8 cellular contexts compared by ENCODE assay signal in genomic region chr6:27814415-27814664, GRCh38.
A peak's percentile ranks its signal among the peaks of the same experiment; 100 is the strongest.
DNase-seq lines count a peak whose midpoint lies in the region; ATAC-seq and TF ChIP-seq lines count a peak whose summit lies in the region.
"Not testable (repeated sequence)": the region's sequence is repeated elsewhere in the genome, so short reads cannot be mapped to it uniquely, and the experiment has no call there.

No MANE protein-coding gene starts in this region.

- POLR2A ChIA-PET in activated CD4-positive, alpha-beta T cell treated with anti-CD3 and anti-CD28 coated beads, Interleukin-2, amount 10 ng/mL, durations not matched to agents 7 days and 5 days (lab: Charles Lee) = interaction anchor here (0.5 to 9.7 kb wide), 15 partner anchors 10 to 1768 kb away, joined by 3 to 197 read pairs (median 5); a partner anchor contains a TSS

- peaks cover 10% of the 10 kb centered on the region for H3K36me3 ChIP-seq in DOHH2 (ENCODE audit: control insufficient read depth, low read length)
- H3K36me3 ChIP-seq in HUES48 (ENCODE audit: control insufficient read depth, insufficient read depth, low read length); iPS DF 6.9 (ENCODE audit: control insufficient read depth, insufficient read depth, low read length); neural progenitor cell; tibial artery: not testable (repeated sequence)

- H3K4me1 Mint-ChIP-seq in activated CD4-positive, alpha-beta T cell treated with anti-CD3 and anti-CD28 coated beads, Interleukin-2, amount 10 ng/mL, durations not matched to agents 7 days and 5 days = peaks cover 61% of the 10 kb centered on the region
- H3K4me1 Mint-ChIP-seq in neural progenitor cell = peaks cover 49% of the 10 kb centered on the region

- peak overlapping the region; percentile 79 for H3K4me2 ChIP-seq in DOHH2 (ENCODE audit: low read length)
- H3K4me2 ChIP-seq in neural progenitor cell = peak overlapping the region; percentile 82

- peak overlapping the region; percentile 100 for H3K9ac ChIP-seq in HUES48 (ENCODE audit: low read depth, low read length)
- not testable (repeated sequence) for H3K9ac ChIP-seq in neural progenitor cell

- H3K27me3 ChIP-seq in DOHH2 (ENCODE audit: control insufficient read depth, low read length); HUES48 (ENCODE audit: control insufficient read depth, insufficient read depth, low read length); iPS DF 6.9 (ENCODE audit: control insufficient read depth, insufficient read depth, low read length); neural progenitor cell: not testable (repeated sequence)
- H3K27me3 ChIP-seq in tibial artery = peaks cover 0 to 23% of the 10 kb centered on the region in 2 donors

- H2AFZ ChIP-seq in neural progenitor cell (replicated peaks) = not testable (repeated sequence)

- H3K9me3 Mint-ChIP-seq in activated CD4-positive, alpha-beta T cell treated with anti-CD3 and anti-CD28 coated beads, Interleukin-2, amount 10 ng/mL, durations not matched to agents 7 days and 5 days; neural progenitor cell: not testable (repeated sequence)

- H3K79me2 ChIP-seq in DOHH2 (ENCODE audit: control insufficient read depth, low read length) = not testable (repeated sequence)
- H3K79me2 ChIP-seq in neural progenitor cell (ENCODE audit: low read depth) = peaks cover 23% of the 10 kb centered on the region

- peak; percentile 18 for ATAC-seq in GM21619 (IDR thresholded peaks at IDR 0.05; ENCODE audit: unreplicated experiment)

- H3K9me2 ChIP-seq in DOHH2 (replicated peaks; ENCODE audit: control insufficient read depth, low read length) = not testable (repeated sequence)

- H3K36me3 Mint-ChIP-seq in activated CD4-positive, alpha-beta T cell treated with anti-CD3 and anti-CD28 coated beads, Interleukin-2, amount 10 ng/mL, durations not matched to agents 7 days and 5 days (ENCODE audit: low read depth) = peaks cover 11% of the 10 kb centered on the region
- H3K36me3 Mint-ChIP-seq in neural progenitor cell = not testable (repeated sequence)

- H3K4me3 Mint-ChIP-seq in activated CD4-positive, alpha-beta T cell treated with anti-CD3 and anti-CD28 coated beads, Interleukin-2, amount 10 ng/mL, durations not matched to agents 7 days and 5 days = peak overlapping the region; percentile 75
- H3K4me3 Mint-ChIP-seq in neural progenitor cell = peak overlapping the region; percentile 91

- H3K4me3 ChIP-seq in DOHH2 (ENCODE audit: low read length) = peak overlapping the region; percentile 72
- peak overlapping the region; percentile 67 for H3K4me3 ChIP-seq in HUES48 (ENCODE audit: low read depth, low read length)
- H3K4me3 ChIP-seq in coronary artery = peak overlapping the region; percentile 64
- peak overlapping the region; percentile 53; the same call in 1 of the 2 replicates for H3K4me3 ChIP-seq in iPS DF 6.9 (ENCODE audit: low read length)
- peak overlapping the region; percentile 48 for H3K4me3 ChIP-seq in neural progenitor cell
- peak overlapping the region; percentile 46 to 53 for H3K4me3 ChIP-seq in tibial artery

- H3K4me1 ChIP-seq in DOHH2 (ENCODE audit: control insufficient read depth, low read length) (peaks cover 79% of the 10 kb centered on the region), HUES48 (ENCODE audit: control insufficient read depth, insufficient read depth, low read length) (peaks cover 20% of the 10 kb centered on the region), neural progenitor cell (peaks cover 28% of the 10 kb centered on the region), tibial artery (peaks cover 0 to 17% (median 11%) of the 10 kb centered on the region in 4 donors)
- not testable (repeated sequence) for H3K4me1 ChIP-seq in iPS DF 6.9 (ENCODE audit: control insufficient read depth, insufficient read depth, low read length)

- H3K27ac ChIP-seq in DOHH2 (ENCODE audit: low read depth, low read length) (peak overlapping the region; percentile 85), HUES48 (ENCODE audit: low read depth, low read length) (peak overlapping the region; percentile 98), coronary artery (peak overlapping the region in 1 of 2 donors; percentile 75), neural progenitor cell (peak overlapping the region; percentile 47)
- not testable (repeated sequence) for H3K27ac ChIP-seq in iPS DF 6.9 (ENCODE audit: low read length); tibial artery

- H3K27ac Mint-ChIP-seq in activated CD4-positive, alpha-beta T cell treated with anti-CD3 and anti-CD28 coated beads, Interleukin-2, amount 10 ng/mL, durations not matched to agents 7 days and 5 days = peak overlapping the region; percentile 97
- H3K27ac Mint-ChIP-seq in neural progenitor cell = peak overlapping the region; percentile 99

- not testable (repeated sequence) for H3K27me3 Mint-ChIP-seq in activated CD4-positive, alpha-beta T cell treated with anti-CD3 and anti-CD28 coated beads, Interleukin-2, amount 10 ng/mL, durations not matched to agents 7 days and 5 days; neural progenitor cell (ENCODE audit: insufficient read depth, low read depth)

- WGBS in iPS DF 6.9 (ENCODE audit: insufficient coverage, insufficient read length) = no CpG with 5 or more reads among the region's 24 CpGs

- intact Hi-C loops in tibial artery (cut with DNase I; ENCODE audit: low total_unique reads) = not testable (repeated sequence)

- not testable (repeated sequence) for TF ChIP-seq CTCF in DOHH2 (IDR thresholded peaks at IDR 0.05; ENCODE audit: low read depth, low read length, poor library complexity, severe bottlenecking); coronary artery (IDR thresholded peaks at IDR 0.05); neural progenitor cell (IDR thresholded peaks at IDR 0.05); tibial artery (IDR thresholded peaks at IDR 0.05)

- H4K20me1 ChIP-seq in DOHH2 (ENCODE audit: control insufficient read depth, insufficient read depth, low read depth, low read length); neural progenitor cell (ENCODE audit: low read depth): not testable (repeated sequence)

- CTCF ChIA-PET in activated CD4-positive, alpha-beta T cell treated with anti-CD3 and anti-CD28 coated beads, Interleukin-2, amount 10 ng/mL, durations not matched to agents 7 days and 5 days (lab: Charles Lee) = interaction anchor here (0.6 to 1.5 kb wide), 4 partner anchors 10 to 1543 kb away, joined by 3 to 5 read pairs (median 3); a partner anchor contains a TSS

- H3F3A ChIP-seq in DOHH2 (ENCODE audit: control insufficient read depth, insufficient read depth) (peaks cover 55% of the 10 kb centered on the region), neural progenitor cell (ENCODE audit: low read depth) (peaks cover 65% of the 10 kb centered on the region)

- DNase-seq in activated CD4-positive, alpha-beta T cell treated with anti-CD3 and anti-CD28 coated beads, Interleukin-2, amount 10 ng/mL, durations not matched to agents 7 days and 5 days; coronary artery (ENCODE audit: low spot score); iPS DF 6.9 (ENCODE audit: low read depth, low spot score); neural progenitor cell (ENCODE audit: low spot score); tibial artery: not testable (repeated sequence)

- not testable (repeated sequence) for H3K9me3 ChIP-seq in DOHH2 (ENCODE audit: control insufficient read depth, insufficient read depth, low read length); HUES48 (ENCODE audit: control insufficient read depth, insufficient read depth, low read length); iPS DF 6.9 (ENCODE audit: control insufficient read depth, insufficient read depth, low read length); neural progenitor cell (ENCODE audit: low read depth); tibial artery
